In the genomic region with DNA sequence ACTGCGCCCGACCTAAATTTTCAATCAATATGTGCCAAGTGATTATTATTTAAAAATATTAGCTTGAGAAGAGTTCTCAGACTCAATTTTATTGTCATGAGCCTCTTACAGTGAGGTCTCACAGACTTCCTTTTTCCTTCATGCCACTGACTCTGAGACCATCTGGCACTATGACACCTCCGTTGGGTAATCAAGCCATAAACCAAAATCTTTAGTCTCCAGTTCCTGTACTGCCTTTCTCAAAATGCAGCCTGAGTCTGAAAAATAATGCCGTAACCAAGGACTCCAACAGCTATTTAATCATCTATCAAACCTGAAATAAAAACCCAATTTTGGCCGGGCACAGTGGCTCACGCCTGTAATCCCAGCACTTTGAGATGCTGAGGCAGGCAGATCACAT, we compare ENCODE assay signal across 20 cellular contexts. TPM values are rescaled to one million over a fixed set of nuclear protein-coding genes. Genes with fewer than 3 reads are reported as not detected.
"Had no signal": no experiment of that assay in that cellular context is flagged by ENCODE, and none has a peak within 500 bp of the region (broad histone marks: within the 10 kb centered on the region; RNA-seq: fewer than 3 reads in every experiment).

No MANE protein-coding gene starts in this region.

RNA-seq across cellular contexts. Expression of gene APOBEC1, which starts 9.7 kb away (rescaled TPM):
- total RNA-seq: activated CD4-positive, alpha-beta memory T cell treated with anti-CD3 and anti-CD28 coated beads, Interleukin-2, amount 10 ng/mL, durations not matched to agents 7 days and 5 days; activated CD4-positive, alpha-beta T cell treated with anti-CD3 and anti-CD28 coated beads, Interleukin-2, amount 10 ng/mL, durations not matched to agents 7 days and 5 days; activated naive CD8-positive, alpha-beta T cell treated with anti-CD3 and anti-CD28 coated beads, Interleukin-2, amount 10 ng/mL, durations not matched to agents 7 days and 5 days; ascending aorta; cardiac muscle cell; dermis microvascular lymphatic vessel endothelial cell; gastrocnemius medialis; left cardiac atrium; liver; mammary epithelial cell; mesothelial cell of epicardium; natural killer cell; occipital lobe; psoas muscle; sigmoid colon; vagina had no signal
- polyA plus RNA-seq: cardiac muscle cell, keratinocyte, liver, mammary epithelial cell had no signal

RNA-seq across cellular contexts. Expression of gene GDF3, which starts 20.1 kb away (rescaled TPM):
- total RNA-seq: activated CD4-positive, alpha-beta memory T cell treated with anti-CD3 and anti-CD28 coated beads, Interleukin-2, amount 10 ng/mL, durations not matched to agents 7 days and 5 days; activated CD4-positive, alpha-beta T cell treated with anti-CD3 and anti-CD28 coated beads, Interleukin-2, amount 10 ng/mL, durations not matched to agents 7 days and 5 days; activated naive CD8-positive, alpha-beta T cell treated with anti-CD3 and anti-CD28 coated beads, Interleukin-2, amount 10 ng/mL, durations not matched to agents 7 days and 5 days; ascending aorta; cardiac muscle cell; colonic mucosa; gastrocnemius medialis; hepatocyte; liver; mammary epithelial cell; mesothelial cell of epicardium; natural killer cell; occipital lobe; sigmoid colon; vagina had no signal
- polyA plus RNA-seq: keratinocyte, liver, mammary epithelial cell, sigmoid colon had no signal

RNA-seq across cellular contexts. Expression of gene DPPA3, which starts 35.8 kb away (rescaled TPM):
- total RNA-seq: activated CD4-positive, alpha-beta memory T cell treated with anti-CD3 and anti-CD28 coated beads, Interleukin-2, amount 10 ng/mL, durations not matched to agents 7 days and 5 days; activated CD4-positive, alpha-beta T cell treated with anti-CD3 and anti-CD28 coated beads, Interleukin-2, amount 10 ng/mL, durations not matched to agents 7 days and 5 days; activated naive CD8-positive, alpha-beta T cell treated with anti-CD3 and anti-CD28 coated beads, Interleukin-2, amount 10 ng/mL, durations not matched to agents 7 days and 5 days; ascending aorta; cardiac muscle cell; colonic mucosa; dermis microvascular lymphatic vessel endothelial cell; gastrocnemius medialis; left cardiac atrium; liver; mammary epithelial cell; mesothelial cell of epicardium; natural killer cell; occipital lobe; psoas muscle; sigmoid colon; vagina had no signal
- polyA plus RNA-seq: cardiac muscle cell, keratinocyte, liver, mammary epithelial cell, psoas muscle, sigmoid colon, small intestine had no signal
